Comparison of ENCODE assay signal across 16 cellular contexts in genomic region chr3:145197051-145197562, GRCh38.
"Had no signal": no experiment of that assay in that cellular context is flagged by ENCODE, and none has a peak within 500 bp of the region (broad histone marks: within the 10 kb centered on the region; RNA-seq: fewer than 3 reads in every experiment).

No MANE protein-coding gene starts in this region.

- H3K36me3 ChIP-seq: cardiac muscle cell, heart left ventricle, pancreas, tibial artery, vagina had no signal

- H3K27ac Mint-ChIP-seq: activated CD4-positive, alpha-beta memory T cell treated with anti-CD3 and anti-CD28 coated beads, Interleukin-2, amount 10 ng/mL, durations not matched to agents 7 days and 5 days; activated naive CD8-positive, alpha-beta T cell treated with anti-CD3 and anti-CD28 coated beads for 36 hours; stimulated activated naive CD8-positive, alpha-beta T cell treated with anti-CD3 and anti-CD28 coated beads, Interleukin-15, amount 100 ng/mL, for 72 hours had no signal

- H3K36me3 Mint-ChIP-seq: activated naive CD8-positive, alpha-beta T cell treated with anti-CD3 and anti-CD28 coated beads for 36 hours had no signal

- H3K9me3 Mint-ChIP-seq: stimulated activated naive CD8-positive, alpha-beta T cell treated with anti-CD3 and anti-CD28 coated beads, Interleukin-15, amount 100 ng/mL, for 72 hours had no signal

- H3K27me3 ChIP-seq: cardiac muscle cell, heart left ventricle, pancreas, tibial artery, vagina had no signal

- DNase-seq: activated CD4-positive, alpha-beta memory T cell treated with anti-CD3 and anti-CD28 coated beads, Interleukin-2, amount 10 ng/mL, durations not matched to agents 7 days and 5 days; activated gamma-delta T cell treated with Interleukin-2 at 50 U/mL for 16 hours; activated naive CD8-positive, alpha-beta T cell treated with anti-CD3 and anti-CD28 coated beads for 36 hours; activated T-cell treated with anti-CD3 and anti-CD28 coated beads, Interleukin-2, amount 50 U/mL, for 48 hours; effector CD4-positive, alpha-beta T cell; stimulated activated CD4-positive, alpha-beta T cell treated with anti-CD3 and anti-CD28 coated beads, Interleukin-4, amount 100 ng/mL, for 1 hour; stimulated activated naive CD8-positive, alpha-beta T cell treated with anti-CD3 and anti-CD28 coated beads, Interleukin-15, amount 100 ng/mL, for 72 hours; T1000; tibial artery had no signal

- H3K4me1 Mint-ChIP-seq: activated CD4-positive, alpha-beta memory T cell treated with anti-CD3 and anti-CD28 coated beads, Interleukin-2, amount 10 ng/mL, durations not matched to agents 7 days and 5 days; activated naive CD8-positive, alpha-beta T cell treated with anti-CD3 and anti-CD28 coated beads for 36 hours; stimulated activated naive CD8-positive, alpha-beta T cell treated with anti-CD3 and anti-CD28 coated beads, Interleukin-15, amount 100 ng/mL, for 72 hours had no signal

- H3K4me1 ChIP-seq: heart left ventricle, pancreas, tibial artery, vagina had no signal

- H3K27me3 Mint-ChIP-seq: activated CD4-positive, alpha-beta memory T cell treated with anti-CD3 and anti-CD28 coated beads, Interleukin-2, amount 10 ng/mL, durations not matched to agents 7 days and 5 days; activated naive CD8-positive, alpha-beta T cell treated with anti-CD3 and anti-CD28 coated beads for 36 hours; stimulated activated naive CD8-positive, alpha-beta T cell treated with anti-CD3 and anti-CD28 coated beads, Interleukin-15, amount 100 ng/mL, for 72 hours had no signal

- ATAC-seq: heart left ventricle; left lobe of liver; pancreas; stimulated activated naive CD8-positive, alpha-beta T cell treated with anti-CD3 and anti-CD28 coated beads, Interleukin-15, amount 100 ng/mL, for 72 hours had no signal

- H3K9me3 ChIP-seq: pancreas, tibial artery, vagina had no signal

- H3K27ac ChIP-seq: cardiac muscle cell, coronary artery, heart left ventricle, pancreas, tibial artery, vagina, VCaP had no signal

- H3K4me3 ChIP-seq: cardiac muscle cell, coronary artery, heart left ventricle, pancreas, tibial artery, vagina had no signal

- H3K4me3 Mint-ChIP-seq: activated CD4-positive, alpha-beta memory T cell treated with anti-CD3 and anti-CD28 coated beads, Interleukin-2, amount 10 ng/mL, durations not matched to agents 7 days and 5 days; activated naive CD8-positive, alpha-beta T cell treated with anti-CD3 and anti-CD28 coated beads for 36 hours; stimulated activated naive CD8-positive, alpha-beta T cell treated with anti-CD3 and anti-CD28 coated beads, Interleukin-15, amount 100 ng/mL, for 72 hours had no signal
